ENCODE assay signal across 12 cellular contexts in genomic region chr2:140808816-140809215, GRCh38.
A peak's percentile ranks its signal among the peaks of the same experiment; 100 is the strongest.
DNase-seq lines count a peak whose midpoint lies in the region; ATAC-seq and TF ChIP-seq lines count a peak whose summit lies in the region.
"Had no signal": no experiment of that assay in that cellular context is flagged by ENCODE, and none has a peak within 500 bp of the region (broad histone marks: within the 10 kb centered on the region; RNA-seq: fewer than 3 reads in every experiment).

No MANE protein-coding gene starts in this region.

- no peaks in the 10 kb centered on the region for H4K20me1 ChIP-seq in neural progenitor cell (ENCODE audit: low read depth)

- H3K27me3 Mint-ChIP-seq in neural progenitor cell (ENCODE audit: insufficient read depth, low read depth) = no peaks in the 10 kb centered on the region
- H3K27me3 Mint-ChIP-seq: B cell had no signal

- no peak overlapping the region for H3K4me2 ChIP-seq in neural progenitor cell

- DNase-seq in NOMO-1 treated with DMSO at 0.1 percent for 48 hours (lab: John Stamatoyannopoulos, UW; ENCODE audit: unreplicated experiment) (peak; percentile 25), NOMO-1 treated with dmso at 0.1 percent for 144 hours (lab: John Stamatoyannopoulos, UW; ENCODE audit: unreplicated experiment) (no peak), NCI-H524 treated with DMSO at 0.1 percent for 48 hours (lab: John Stamatoyannopoulos, UW) (peak; percentile 18), neural progenitor cell (ENCODE audit: low spot score) (peak; percentile 24), posterior cingulate gyrus (no peak), left lobe of liver (ENCODE audit: low spot score) (no peak), esophagus squamous epithelium (lab: John Stamatoyannopoulos, UW) (no peak)
- DNase-seq: KG1, kidney had no signal

- H3K27ac Mint-ChIP-seq in neural progenitor cell = no peak overlapping the region
- H3K27ac Mint-ChIP-seq: B cell had no signal

- no peaks in the 10 kb centered on the region for H3K4me1 Mint-ChIP-seq in neural progenitor cell
- H3K4me1 Mint-ChIP-seq: B cell had no signal

- ATAC-seq in HG02981 (IDR thresholded peaks at IDR 0.05; ENCODE audit: unreplicated experiment) (peak; percentile 76), left lobe of liver (no peak)

- peak; percentile 48 for TF ChIP-seq CTCF in neural progenitor cell (IDR thresholded peaks at IDR 0.05)
- no peak for TF ChIP-seq CTCF in esophagus squamous epithelium (IDR thresholded peaks at IDR 0.05)

- WGBS in esophagus squamous epithelium, 2 donors = 72 to 96% methylated on average over 1 of the region's 1 CpG

- H3K4me3 ChIP-seq in neural progenitor cell (no peak overlapping the region), esophagus squamous epithelium (no peak overlapping the region)
- H3K4me3 ChIP-seq: prostate gland had no signal

- H3K9me3 Mint-ChIP-seq in neural progenitor cell = no peaks in the 10 kb centered on the region

- H3K4me1 ChIP-seq in neural progenitor cell = no peaks in the 10 kb centered on the region
- no peaks in the 10 kb centered on the region for H3K4me1 ChIP-seq in esophagus squamous epithelium
- H3K4me1 ChIP-seq: prostate gland had no signal

- H3K4me3 Mint-ChIP-seq in neural progenitor cell = no peak overlapping the region
- H3K4me3 Mint-ChIP-seq: B cell had no signal

- H3K9me3 ChIP-seq in neural progenitor cell (ENCODE audit: low read depth) (no peaks in the 10 kb centered on the region), esophagus squamous epithelium (no peaks in the 10 kb centered on the region)
- H3K9me3 ChIP-seq: prostate gland had no signal

- intact Hi-C loops in posterior cingulate gyrus (cut with DNase I) = no loop called here
- intact Hi-C loops in esophagus squamous epithelium (cut with DNase I) = no loop called here

- no peaks in the 10 kb centered on the region for H3K79me2 ChIP-seq in neural progenitor cell (ENCODE audit: low read depth)

- H3K36me3 Mint-ChIP-seq in neural progenitor cell = no peaks in the 10 kb centered on the region

- H3K27ac ChIP-seq in neural progenitor cell (no peak overlapping the region), esophagus squamous epithelium (no peak overlapping the region)
- H3K27ac ChIP-seq: prostate gland had no signal

- H3K36me3 ChIP-seq in neural progenitor cell (no peaks in the 10 kb centered on the region), esophagus squamous epithelium (no peaks in the 10 kb centered on the region)
- H3K36me3 ChIP-seq: prostate gland had no signal

- no peak overlapping the region for H2AFZ ChIP-seq in neural progenitor cell (replicated peaks)

- H3K27me3 ChIP-seq in neural progenitor cell = no peaks in the 10 kb centered on the region
- H3K27me3 ChIP-seq in esophagus squamous epithelium = no peaks in the 10 kb centered on the region

- H3K9ac ChIP-seq in neural progenitor cell = no peak overlapping the region

- TF ChIP-seq POLR2A in esophagus squamous epithelium (IDR thresholded peaks at IDR 0.05) = no peak

- no peaks in the 10 kb centered on the region for H3F3A ChIP-seq in neural progenitor cell (ENCODE audit: low read depth)

Comparison
In these comparisons a context has a peak if more than half of its experiments do, and no peak if none do; other contexts are left out.
1. DNase-seq: peak in NOMO-1 treated with DMSO at 0.1 percent for 48 hours (single experiment), NCI-H524 treated with DMSO at 0.1 percent for 48 hours (single experiment) and neural progenitor cell (single experiment); none in NOMO-1 treated with dmso at 0.1 percent for 144 hours (single experiment), posterior cingulate gyrus (0 of 10), left lobe of liver (single experiment) and esophagus squamous epithelium (single experiment).